Comparison of ENCODE assay signal across 8 cellular contexts in genomic region chr19:6674868-6675305, GRCh38.
DNase-seq lines count a peak whose midpoint lies in the region; ATAC-seq and TF ChIP-seq lines count a peak whose summit lies in the region.

No MANE protein-coding gene starts in this region.

- peak overlapping the region; percentile 50; the same call in 1 of the 2 replicates for H3K27ac ChIP-seq in SK-N-MC

- peak; percentile 30; the same call in 1 of the 2 replicates for TF ChIP-seq CTCF in GM12874 (IDR thresholded peaks at IDR 0.05; ENCODE audit: insufficient read depth, low read depth, low read length)

- peak overlapping the region; percentile 46; the same call in 1 of the 2 replicates for H3K4me3 ChIP-seq in SK-N-MC

- DNase-seq in SK-N-MC (ENCODE audit: low read depth, low spot score) (peak; percentile 10), hepatic stellate cell (ENCODE audit: low spot score) (peak; percentile 59)
- peak; percentile 52 to 61 (median 58) for DNase-seq in activated naive CD4-positive, alpha-beta T cell (lab: John Stamatoyannopoulos, UW)
- DNase-seq in stimulated activated CD4-positive, alpha-beta T cell treated with anti-CD3 and anti-CD28 coated beads, Interleukin-2, amount 100 ng/mL, for 4 hours (ENCODE audit: low read depth), result peak; percentile 92

- H3K36me3 ChIP-seq in SK-N-MC (ENCODE audit: insufficient read depth, low read length), result no peaks in the 10 kb centered on the region

- no peaks in the 10 kb centered on the region for H3K9me3 ChIP-seq in SK-N-MC (ENCODE audit: low read depth, low read length)

- H3K9ac ChIP-seq in SK-N-MC (ENCODE audit: insufficient read length), result no peak overlapping the region

- ATAC-seq in HG03025 (IDR thresholded peaks at IDR 0.05; ENCODE audit: low FRiP score, unreplicated experiment) (peak; percentile 49), HG03280 (IDR thresholded peaks at IDR 0.05; ENCODE audit: unreplicated experiment) (no peak), GM21390 (IDR thresholded peaks at IDR 0.05; ENCODE audit: unreplicated experiment) (no peak)

Comparison
In these comparisons a context has a peak if more than half of its experiments do, and no peak if none do; other contexts are left out.
1. DNase-seq: peak in every context shown above with its lines; median percentile 92 in stimulated activated CD4-positive, alpha-beta T cell treated with anti-CD3 and anti-CD28 coated beads, Interleukin-2, amount 100 ng/mL, for 4 hours; 59 in hepatic stellate cell; 58 in activated naive CD4-positive, alpha-beta T cell; 10 in SK-N-MC.